In genomic region chr14:86912689-86913088, GRCh38 we compare ENCODE assay signal across 27 cellular contexts.
"Had no signal": no experiment of that assay in that cellular context is flagged by ENCODE, and none has a peak within 500 bp of the region (broad histone marks: within the 10 kb centered on the region; RNA-seq: fewer than 3 reads in every experiment).

No MANE protein-coding gene starts in this region.

- H3K27me3 ChIP-seq: brain microvascular endothelial cell, Peyer's patch had no signal

- H3K36me3 Mint-ChIP-seq: activated naive CD4-positive, alpha-beta T cell treated with anti-CD3 and anti-CD28 coated beads, Interleukin-2, amount 50 U/mL, for 72 hours had no signal

- H3K4me3 Mint-ChIP-seq: activated CD4-positive, alpha-beta T cell treated with anti-CD3 and anti-CD28 coated beads, Interleukin-2, amount 10 ng/mL, durations not matched to agents 24 days and 14 days; activated CD8-positive, alpha-beta T cell treated with anti-CD3 and anti-CD28 coated beads for 36 hours; activated naive CD4-positive, alpha-beta T cell treated with anti-CD3 and anti-CD28 coated beads for 36 hours; activated naive CD8-positive, alpha-beta T cell treated with anti-CD3 and anti-CD28 coated beads, Interleukin-2, amount 50 U/mL, for 24 hours; activated T-cell treated with anti-CD3 and anti-CD28 coated beads, Interleukin-2, amount 50 U/mL, for 4 hours; activated T-helper 1 cell treated with anti-CD3 and anti-CD28 coated beads, Interleukin-12 subunit alpha, Interleukin-12 subunit beta, Interleukin-2, Interleukin-4 antibody, amounts not matched to agents 30 ng/mL and 10 ng/mL and 1 ng/mL, durations not matched to agents 14 hours and 24 hours and 36 hours; T-helper 1 cell treated with Interleukin-12 subunit alpha and Interleukin-12 subunit beta and Interleukin-4 antibody, amounts not matched to agents 30 μg/mL and 1 μg/mL, for 36 hours; T-helper 2 cell treated with Interferon-gamma antibody and Interleukin-4, amounts not matched to agents 5 μg/mL and 100 μg/mL, for 36 hours had no signal

- H3K27me3 Mint-ChIP-seq: activated CD4-positive, alpha-beta T cell treated with anti-CD3 and anti-CD28 coated beads, Interleukin-2, amount 10 ng/mL, durations not matched to agents 24 days and 14 days; activated CD8-positive, alpha-beta T cell treated with anti-CD3 and anti-CD28 coated beads for 36 hours; activated naive CD8-positive, alpha-beta T cell treated with anti-CD3 and anti-CD28 coated beads, Interleukin-2, amount 50 U/mL, for 24 hours had no signal

- H3K4me1 Mint-ChIP-seq: activated CD4-positive, alpha-beta T cell treated with anti-CD3 and anti-CD28 coated beads, Interleukin-2, amount 10 ng/mL, durations not matched to agents 24 days and 14 days; activated naive CD8-positive, alpha-beta T cell treated with anti-CD3 and anti-CD28 coated beads, Interleukin-2, amount 50 U/mL, for 24 hours had no signal

- DNase-seq: activated CD4-positive, alpha-beta T cell treated with anti-CD3 and anti-CD28 coated beads, Interleukin-2, amount 10 ng/mL, durations not matched to agents 24 days and 14 days; activated CD4-positive, alpha-beta T cell treated with anti-CD3 and anti-CD28 coated beads, Interleukin-2, amount 50 U/mL, for 4 hours; activated CD8-positive, alpha-beta T cell treated with anti-CD3 and anti-CD28 coated beads for 36 hours; activated gamma-delta T cell treated with Interleukin-2 at 50 U/mL for 16 hours; activated naive CD4-positive, alpha-beta T cell treated with anti-CD3 and anti-CD28 coated beads for 36 hours; activated naive CD8-positive, alpha-beta T cell treated with anti-CD3 and anti-CD28 coated beads, Interleukin-2, amount 50 U/mL, for 24 hours; activated T-cell treated with anti-CD3 and anti-CD28 coated beads for 4 hours; activated T-cell treated with anti-CD3 and anti-CD28 coated beads, Interleukin-2, amount 50 U/mL, for 4 hours; amniotic stem cell; aorta; brain microvascular endothelial cell; central memory CD4-positive, alpha-beta T cell; MM.1S; MV-4-11; NCI-H1092; NCI-H1436 treated with DMSO at 0.1 percent for 48 hours; NCI-H1694 treated with DMSO at 0.1 percent for 48 hours; NCI-H2029; NCI-H345; NCI-H524 treated with DMSO at 0.1 percent for 48 hours; Peyer's patch; RPMI8226; SHP77 treated with DMSO at 0.1 percent for 48 hours had no signal

- H3K4me3 ChIP-seq: Peyer's patch had no signal

- H3K27ac Mint-ChIP-seq: activated CD4-positive, alpha-beta T cell treated with anti-CD3 and anti-CD28 coated beads, Interleukin-2, amount 10 ng/mL, durations not matched to agents 24 days and 14 days; activated CD8-positive, alpha-beta T cell treated with anti-CD3 and anti-CD28 coated beads for 36 hours; activated naive CD4-positive, alpha-beta T cell treated with anti-CD3 and anti-CD28 coated beads for 36 hours; activated naive CD4-positive, alpha-beta T cell treated with anti-CD3 and anti-CD28 coated beads, Interleukin-2, amount 50 U/mL, for 72 hours; activated naive CD8-positive, alpha-beta T cell treated with anti-CD3 and anti-CD28 coated beads, Interleukin-2, amount 50 U/mL, for 24 hours; activated T-helper 1 cell treated with anti-CD3 and anti-CD28 coated beads, Interleukin-12 subunit alpha, Interleukin-12 subunit beta, Interleukin-2, Interleukin-4 antibody, amounts not matched to agents 30 ng/mL and 10 ng/mL and 1 ng/mL, durations not matched to agents 14 hours and 24 hours and 36 hours; T-helper 1 cell treated with Interleukin-12 subunit alpha and Interleukin-12 subunit beta and Interleukin-4 antibody, amounts not matched to agents 30 μg/mL and 1 μg/mL, for 36 hours; T-helper 2 cell treated with Interferon-gamma antibody and Interleukin-4, amounts not matched to agents 5 μg/mL and 100 μg/mL, for 36 hours had no signal

- H3K36me3 ChIP-seq: brain microvascular endothelial cell, Peyer's patch had no signal

- H3K9me3 Mint-ChIP-seq: activated CD4-positive, alpha-beta T cell treated with anti-CD3 and anti-CD28 coated beads, Interleukin-2, amount 10 ng/mL, durations not matched to agents 24 days and 14 days; activated CD8-positive, alpha-beta T cell treated with anti-CD3 and anti-CD28 coated beads for 36 hours; activated naive CD4-positive, alpha-beta T cell treated with anti-CD3 and anti-CD28 coated beads for 36 hours; activated naive CD8-positive, alpha-beta T cell treated with anti-CD3 and anti-CD28 coated beads, Interleukin-2, amount 50 U/mL, for 24 hours; activated T-cell treated with anti-CD3 and anti-CD28 coated beads, Interleukin-2, amount 50 U/mL, for 4 hours; activated T-helper 1 cell treated with anti-CD3 and anti-CD28 coated beads, Interleukin-12 subunit alpha, Interleukin-12 subunit beta, Interleukin-2, Interleukin-4 antibody, amounts not matched to agents 30 ng/mL and 10 ng/mL and 1 ng/mL, durations not matched to agents 14 hours and 24 hours and 36 hours; T-helper 1 cell treated with Interleukin-12 subunit alpha and Interleukin-12 subunit beta and Interleukin-4 antibody, amounts not matched to agents 30 μg/mL and 1 μg/mL, for 36 hours; T-helper 2 cell treated with Interferon-gamma antibody and Interleukin-4, amounts not matched to agents 5 μg/mL and 100 μg/mL, for 36 hours had no signal

- H3K4me1 ChIP-seq: Peyer's patch had no signal

- ATAC-seq: activated CD8-positive, alpha-beta T cell treated with anti-CD3 and anti-CD28 coated beads for 36 hours; activated naive CD4-positive, alpha-beta T cell treated with anti-CD3 and anti-CD28 coated beads, Interleukin-2, amount 50 U/mL, for 72 hours; activated naive CD8-positive, alpha-beta T cell treated with anti-CD3 and anti-CD28 coated beads, Interleukin-2, amount 50 U/mL, for 24 hours; activated T-cell treated with anti-CD3 and anti-CD28 coated beads, Interleukin-2, amount 50 U/mL, for 4 hours had no signal

- H3K9me3 ChIP-seq: Peyer's patch had no signal

- H3K27ac ChIP-seq: brain microvascular endothelial cell, Peyer's patch had no signal
